In the genomic region with DNA sequence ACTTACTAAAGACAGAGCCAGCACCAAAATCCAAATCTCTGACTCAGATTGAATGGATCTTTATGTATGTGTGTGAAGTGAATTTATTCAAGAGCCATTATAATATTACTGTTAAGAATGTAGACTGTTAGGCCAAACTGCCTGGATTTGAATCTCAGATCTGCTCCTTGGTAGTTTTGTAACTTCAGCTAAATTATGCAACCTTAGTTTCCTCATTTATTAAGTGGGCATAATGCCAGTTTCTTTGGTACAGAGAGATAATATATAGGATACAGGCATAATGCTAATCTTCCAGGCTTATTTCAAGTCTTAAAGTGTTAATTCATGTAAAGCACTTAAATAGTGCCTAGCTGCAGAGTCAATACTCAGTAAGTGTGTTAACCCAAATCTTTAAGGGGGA, we compare ENCODE assay signal across 13 cellular contexts. TPM values are rescaled to one million over a fixed set of nuclear protein-coding genes. Genes with fewer than 3 reads are reported as not detected.
A peak's percentile ranks its signal among the peaks of the same experiment; 100 is the strongest.
DNase-seq lines count a peak whose midpoint lies in the region; ATAC-seq and TF ChIP-seq lines count a peak whose summit lies in the region.
"Had no signal": no experiment of that assay in that cellular context is flagged by ENCODE, and none has a peak within 500 bp of the region (broad histone marks: within the 10 kb centered on the region; RNA-seq: fewer than 3 reads in every experiment).

No MANE protein-coding gene starts in this region.

- H4K20me1 ChIP-seq in SK-N-SH (ENCODE audit: insufficient read depth) (no peaks in the 10 kb centered on the region), smooth muscle cell (ENCODE audit: low read depth) (no peaks in the 10 kb centered on the region)

- peaks cover 21% of the 10 kb centered on the region for H3K4me1 Mint-ChIP-seq in Calu3 (ENCODE audit: low read depth, unreplicated experiment)

- H3K4me3 ChIP-seq in SK-N-SH (ENCODE audit: low read depth in 2 of 2, low read length in 1 of 2), result no peak overlapping the region
- H3K4me3 ChIP-seq in fibroblast of villous mesenchyme (ENCODE audit: low read depth, low read length), result no peak overlapping the region
- H3K4me3 ChIP-seq in smooth muscle cell, result no peak overlapping the region
- H3K4me3 ChIP-seq: A549, K562 had no signal

- peaks cover 23% of the 10 kb centered on the region for H3F3A ChIP-seq in SK-N-SH (replicated peaks; ENCODE audit: insufficient read depth)
- H3F3A ChIP-seq in smooth muscle cell (ENCODE audit: low read depth), result peaks cover 13% of the 10 kb centered on the region

- ATAC-seq in SK-N-SH treated with all-trans-retinoic acid at 6 μM for 48 hours, result no peak
- no peak for ATAC-seq in GM18907 (IDR thresholded peaks at IDR 0.05; ENCODE audit: unreplicated experiment)
- ATAC-seq: A549 had no signal

- POLR2A ChIA-PET in SK-N-SH (lab: Yijun Ruan, JAX), result no interaction called here

- TF ChIP-seq CTCF in SK-N-SH (IDR thresholded peaks at IDR 0.05) (no peak), fibroblast of villous mesenchyme (IDR thresholded peaks at IDR 0.05; ENCODE audit: insufficient read depth, low read depth, low read length) (no peak), smooth muscle cell (IDR thresholded peaks at IDR 0.05; ENCODE audit: borderline replicate concordance, insufficient read depth, poor library complexity, severe bottlenecking) (no peak), Calu3 (IDR thresholded peaks at IDR 0.05; ENCODE audit: unreplicated experiment) (no peak)

- H3K27me3 ChIP-seq in SK-N-SH (ENCODE audit: insufficient read depth) (no peaks in the 10 kb centered on the region), smooth muscle cell (ENCODE audit: low read depth) (peaks cover under 1% of the 10 kb centered on the region)

- no TSS peak for BruUV-seq in Calu3 (replicated peaks; lab: Mats Ljungman, UMichigan)

- TF ChIP-seq EP300 in SK-N-SH (IDR thresholded peaks at IDR 0.05; ENCODE audit: borderline replicate concordance in 1 of 2, low read depth in 1 of 2, low read length in 1 of 2), result no peak

- H3K27me3 Mint-ChIP-seq in Calu3 (ENCODE audit: unreplicated experiment), result peaks cover 8% of the 10 kb centered on the region

- TF ChIP-seq RAD21 in SK-N-SH (IDR thresholded peaks at IDR 0.05; ENCODE audit: low read length), result no peak

- CTCF ChIA-PET in SK-N-SH (lab: Yijun Ruan, JAX) (interaction anchor here (1.5 to 4.1 kb wide), 2 partner anchors 12 to 13 kb away, joined by 8 to 22 read pairs; partner anchors contain the start of gene CNEP1R1), Calu3 (lab: Charles Lee) (interaction anchor here (1.7 kb wide), 1 partner anchor 13 kb away, joined by 7 read pairs; the partner anchor contains the start of gene CNEP1R1)

- H3K9me2 ChIP-seq in SK-N-SH, result no peaks in the 10 kb centered on the region

- no peak overlapping the region for H3K9ac ChIP-seq in SK-N-SH
- no peak overlapping the region for H3K9ac ChIP-seq in smooth muscle cell (ENCODE audit: low read depth)

- H2AFZ ChIP-seq in SK-N-SH (ENCODE audit: low read depth) (no peak overlapping the region), smooth muscle cell (ENCODE audit: low read depth) (no peak overlapping the region)

- H3K9me3 ChIP-seq in SK-N-SH, result no peaks in the 10 kb centered on the region
- no peaks in the 10 kb centered on the region for H3K9me3 ChIP-seq in smooth muscle cell (replicated peaks; ENCODE audit: low read depth)
- H3K9me3 ChIP-seq: A549 had no signal

- H3K79me2 ChIP-seq in SK-N-SH (ENCODE audit: insufficient read depth) (no peaks in the 10 kb centered on the region), smooth muscle cell (ENCODE audit: low read depth) (no peaks in the 10 kb centered on the region)

- peaks cover 7% of the 10 kb centered on the region for H3K36me3 Mint-ChIP-seq in Calu3 (ENCODE audit: insufficient read depth, unreplicated experiment)

- H3K36me3 ChIP-seq in SK-N-SH (replicated peaks in 1 of 2; ENCODE audit: control insufficient read depth in 1 of 2, insufficient read depth in 2 of 2, low read length in 1 of 2) (peaks cover 35 to 38% of the 10 kb centered on the region in 2 experiments), smooth muscle cell (ENCODE audit: low read depth) (peaks cover 11% of the 10 kb centered on the region)

- no peaks in the 10 kb centered on the region for H3K9me3 Mint-ChIP-seq in Calu3 (ENCODE audit: low read depth, unreplicated experiment)

- no peak overlapping the region for H3K4me3 Mint-ChIP-seq in Calu3 (ENCODE audit: low read depth, unreplicated experiment)

- no peak overlapping the region for H3K27ac Mint-ChIP-seq in Calu3 (ENCODE audit: unreplicated experiment)

- H3K27ac ChIP-seq in SK-N-SH (ENCODE audit: low read depth in 2 of 2, low read length in 1 of 2) (no peak overlapping the region), smooth muscle cell (ENCODE audit: low read depth) (peak overlapping the region; percentile 24)
- H3K27ac ChIP-seq: A549 had no signal

- DNase-seq in SK-N-SH (no peak), SKM-1 treated with dmso at 0.1 percent for 144 hours (lab: John Stamatoyannopoulos, UW; ENCODE audit: unreplicated experiment) (peak; percentile 55), fibroblast of villous mesenchyme (ENCODE audit: low read depth) (peak; percentile 49), smooth muscle cell (lab: John Stamatoyannopoulos, UW; ENCODE audit: unreplicated experiment) (no peak), islet precursor cell (no peak), Calu3 (no peak)
- DNase-seq: activated gamma-delta T cell, NCI-H2029 treated with DMSO at 0.1 percent for 48 hours, T-helper 2 cell had no signal

- H3K4me1 ChIP-seq in SK-N-SH (ENCODE audit: control insufficient read depth in 1 of 2, insufficient read depth in 2 of 2, low read depth in 1 of 2, low read length in 1 of 2) (peaks cover 2 to 14% of the 10 kb centered on the region in 2 experiments; a peak in 2 of 4 replicates), smooth muscle cell (ENCODE audit: low read depth) (no peaks in the 10 kb centered on the region)

- intact Hi-C loops in Calu3 (cut with micrococcal nuclease; ENCODE audit: unreplicated experiment), result no loop called here

- no peak overlapping the region for H3K4me2 ChIP-seq in SK-N-SH
- no peak overlapping the region for H3K4me2 ChIP-seq in smooth muscle cell
- H3K4me2 ChIP-seq: A549 had no signal

TF ChIP-seq in SK-N-SH, 30 proteins besides CTCF, POLR2A, EP300 and RAD21:
- TF ChIP-seq POLR2AphosphoS5 (IDR thresholded peaks at IDR 0.05; ENCODE audit: low read depth, low read length), result 0 out of 2 replicates have a peak, but pooled peaks have one; percentile 11
- no peak for TF ChIP-seq ZBTB33 (IDR thresholded peaks at IDR 0.05; ENCODE audit: borderline replicate concordance, low read depth)

TF ChIP-seq in SK-N-SH treated with all-trans-retinoic acid at 6 μM for 48 hours, 23 proteins besides CTCF, POLR2A, EP300 and RAD21:
- TF ChIP-seq OSR1 (CRISPR knock-in tag; IDR thresholded peaks at IDR 0.05) (no peak), PATZ1 (CRISPR knock-in tag; IDR thresholded peaks at IDR 0.05; ENCODE audit: borderline replicate concordance) (no peak), BACH2 (CRISPR knock-in tag; IDR thresholded peaks at IDR 0.05; ENCODE audit: borderline replicate concordance) (no peak), ARNTL (CRISPR knock-in tag; IDR thresholded peaks at IDR 0.05; ENCODE audit: borderline replicate concordance, low read depth) (no peak)
TF ChIP-seq in SK-N-SH treated with all-trans-retinoic acid at 6 μM for 48 hours: peak in this region for 0.

RNA-seq across cellular contexts. Expression of gene CNEP1R1, which starts 12.8 kb away (rescaled TPM):
- polyA plus RNA-seq in SK-N-SH (2012; rRNA removed), result 19.2 and 21.6 TPM in 2 replicates
- polyA plus RNA-seq in SK-N-SH (2012; cell fraction: cytosol; rRNA removed), result 22.5 and 26.6 TPM in 2 replicates
- polyA plus RNA-seq in SK-N-SH (2012; cell fraction: nucleus; rRNA removed), result 13.6 and 27.7 TPM in 2 replicates
- 26.7 and 44.5 TPM in 2 replicates for total RNA-seq in fibroblast of villous mesenchyme
- total RNA-seq in smooth muscle cell, result 21.3 and 37.9 TPM in 2 replicates
- 21.1 and 31.7 TPM in 2 replicates for polyA plus RNA-seq in smooth muscle cell
- total RNA-seq in Calu3 (2022), result 21.8 and 23.2 TPM in 2 replicates

RNA-seq across cellular contexts. Expression of gene HEATR3, which starts 28.0 kb away (rescaled TPM):
- polyA plus RNA-seq in SK-N-SH (2012; rRNA removed) (10.1 and 12.9 TPM in 2 replicates), smooth muscle cell (3.1 and 3.6 TPM in 2 replicates)
- polyA plus RNA-seq in SK-N-SH (2012; cell fraction: cytosol; rRNA removed), result 8.2 and 9.1 TPM in 2 replicates
- polyA plus RNA-seq in SK-N-SH (2012; cell fraction: nucleus; rRNA removed), result 21.4 and 33.1 TPM in 2 replicates
- total RNA-seq in fibroblast of villous mesenchyme (31.2 and 34.5 TPM in 2 replicates), smooth muscle cell (7.2 and 9.1 TPM in 2 replicates), Calu3 (2022) (27.3 and 28.3 TPM in 2 replicates)

Comparison
In these comparisons a context has a peak if more than half of its experiments do, and no peak if none do; other contexts are left out.
1. DNase-seq: peak in SKM-1 treated with dmso at 0.1 percent for 144 hours (single experiment) and fibroblast of villous mesenchyme (single experiment); none in SK-N-SH (single experiment), smooth muscle cell (single experiment), islet precursor cell (single experiment) and Calu3 (single experiment).